Comparison of ENCODE assay signal across 25 cellular contexts in the genomic region with DNA sequence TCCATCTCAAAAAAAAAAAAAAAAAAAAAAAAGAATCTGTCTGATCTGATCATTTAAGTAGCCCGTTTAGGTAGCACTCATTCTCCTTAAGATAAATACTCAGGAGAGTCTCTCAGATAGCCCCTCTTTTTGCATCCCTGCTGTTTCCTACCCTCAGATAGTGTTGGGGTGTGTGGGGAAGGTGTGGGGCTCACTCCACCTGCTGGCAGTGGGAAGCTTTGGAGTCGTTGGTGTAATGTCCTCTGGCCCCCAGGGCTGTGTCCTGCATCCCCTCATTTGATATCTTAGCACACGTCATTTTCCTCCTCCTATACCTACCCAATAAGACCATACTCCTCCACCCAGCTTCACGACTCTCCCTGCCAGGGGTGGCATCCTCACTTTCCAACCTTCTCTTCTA. TPM values are rescaled to one million over a fixed set of nuclear protein-coding genes. Genes with fewer than 3 reads are reported as not detected.
DNase-seq lines count a peak whose midpoint lies in the region; ATAC-seq and TF ChIP-seq lines count a peak whose summit lies in the region.
"Had no signal": no experiment of that assay in that cellular context is flagged by ENCODE, and none has a peak within 500 bp of the region (broad histone marks: within the 10 kb centered on the region; RNA-seq: fewer than 3 reads in every experiment).

No MANE protein-coding gene starts in this region.

- H3K9me3 ChIP-seq in T-helper 17 cell (ENCODE audit: control insufficient read depth, low read length, poor library complexity, severe bottlenecking) (no peaks in the 10 kb centered on the region), psoas muscle (no peaks in the 10 kb centered on the region)
- H3K9me3 ChIP-seq: esophagus muscularis mucosa, SJCRH30 had no signal

- in situ Hi-C loops in GM13977 (cut with MboI; ENCODE audit: low pct_unique_long_range_greater_than_20kb, low sequenced_read_pairs, unreplicated experiment), result no loop called here

- POLR2A ChIA-PET in GM10248 (lab: Yijun Ruan, JAX), result no interaction called here

- intact Hi-C loops in psoas muscle (cut with DNase I), result no loop called here

- H3K36me3 ChIP-seq in psoas muscle (ENCODE audit: insufficient read depth in 1 of 2, low read depth in 1 of 2), result no peaks in the 10 kb centered on the region
- H3K36me3 ChIP-seq: cardiac muscle cell, esophagus muscularis mucosa, SJCRH30 had no signal

- no peak overlapping the region for H3K4me3 ChIP-seq in psoas muscle
- H3K4me3 ChIP-seq: cardiac muscle cell, esophagus muscularis mucosa, GM23248, PC-9, SJCRH30 had no signal

- H3K4me1 Mint-ChIP-seq in T-helper 17 cell, result peaks cover 5% of the 10 kb centered on the region
- H3K4me1 Mint-ChIP-seq: stimulated activated naive CD8-positive, alpha-beta T cell treated with anti-CD3 and anti-CD28 coated beads, Interleukin-15, amount 100 ng/mL, for 72 hours had no signal

- no peaks in the 10 kb centered on the region for H3K4me1 ChIP-seq in foreskin keratinocyte
- no peaks in the 10 kb centered on the region for H3K4me1 ChIP-seq in psoas muscle
- H3K4me1 ChIP-seq: SJCRH30 had no signal

- H3K36me3 Mint-ChIP-seq in T-helper 17 cell (ENCODE audit: low read depth), result peaks cover 7% of the 10 kb centered on the region
- H3K36me3 Mint-ChIP-seq: type B pancreatic cell had no signal

- ATAC-seq in T-helper 17 cell, result no peak
- ATAC-seq in foreskin keratinocyte, result no peak
- no peak for ATAC-seq in HG03439 (IDR thresholded peaks at IDR 0.05; ENCODE audit: unreplicated experiment)
- no peak for ATAC-seq in psoas muscle
- ATAC-seq: stimulated activated naive CD8-positive, alpha-beta T cell treated with anti-CD3 and anti-CD28 coated beads, Interleukin-15, amount 100 ng/mL, for 72 hours had no signal

- H3K27ac ChIP-seq in foreskin keratinocyte, result no peak overlapping the region
- H3K27ac ChIP-seq in psoas muscle, result no peak overlapping the region
- H3K27ac ChIP-seq: cardiac muscle cell, esophagus muscularis mucosa, GM23248, PC-9, SJCRH30 had no signal

- no peak for DNase-seq in GM10248 (ENCODE audit: extremely low spot score)
- no peak for DNase-seq in GM13977 (ENCODE audit: low spot score)
- no peak for DNase-seq in T-helper 17 cell
- DNase-seq in foreskin keratinocyte, result no peak
- no peak for DNase-seq in activated naive CD4-positive, alpha-beta T cell treated with anti-CD3 and anti-CD28 coated beads, Interleukin-2, amount 50 U/mL, for 16 hours
- no peak for DNase-seq in psoas muscle
- DNase-seq in foreskin melanocyte, result no peak
- DNase-seq: activated CD4-positive, alpha-beta T cell treated with anti-CD3 and anti-CD28 coated beads, Interleukin-2, amount 50 U/mL, for 1 hour; activated gamma-delta T cell; AML-193; DMS79 treated with DMSO at 0.1 percent for 48 hours; GM23248; mesenchymal stem cell; NCI-H1105 treated with DMSO at 0.1 percent for 48 hours; NCI-H524 treated with DMSO at 0.1 percent for 48 hours; occipital lobe; PC-9; SJCRH30; stimulated activated CD4-positive, alpha-beta T cell treated with anti-CD3 and anti-CD28 coated beads, Interleukin-4, amount 100 ng/mL, for 24 hours; stimulated activated naive CD8-positive, alpha-beta T cell treated with anti-CD3 and anti-CD28 coated beads, Interleukin-15, amount 100 ng/mL, for 72 hours; T-helper 2 cell had no signal

- H3K4me3 Mint-ChIP-seq in T-helper 17 cell, result peak overlapping the region; percentile 56
- H3K4me3 Mint-ChIP-seq: stimulated activated naive CD8-positive, alpha-beta T cell treated with anti-CD3 and anti-CD28 coated beads, Interleukin-15, amount 100 ng/mL, for 72 hours; type B pancreatic cell had no signal

- 41 to 51% (median 49%) methylated on average over 4 of the region's 4 CpGs for WGBS in psoas muscle, 3 donors

- peaks cover 8% of the 10 kb centered on the region for H3K27me3 ChIP-seq in foreskin keratinocyte
- H3K27me3 ChIP-seq in psoas muscle (ENCODE audit: insufficient read depth in 3 of 3, low read length in 2 of 3), result peaks cover 0 to 5% (median 2%) of the 10 kb centered on the region in 3 donors
- H3K27me3 ChIP-seq: cardiac muscle cell, esophagus muscularis mucosa, SJCRH30 had no signal

- peaks cover 64% of the 10 kb centered on the region for H3K27me3 Mint-ChIP-seq in T-helper 17 cell
- H3K27me3 Mint-ChIP-seq: type B pancreatic cell had no signal

- peak overlapping the region; percentile 67 for H3K27ac Mint-ChIP-seq in T-helper 17 cell
- H3K27ac Mint-ChIP-seq: stimulated activated naive CD8-positive, alpha-beta T cell treated with anti-CD3 and anti-CD28 coated beads, Interleukin-15, amount 100 ng/mL, for 72 hours; type B pancreatic cell had no signal

- TF ChIP-seq CTCF in GM10248 (IDR thresholded peaks at IDR 0.05; ENCODE audit: control extremely low read depth, extremely low read depth, low read depth, missing control alignments) (peak; percentile 25), GM13977 (IDR thresholded peaks at IDR 0.05; ENCODE audit: extremely low read depth, insufficient read depth, missing control alignments) (peak; percentile 29), foreskin keratinocyte (conservative IDR thresholded peaks at IDR 0.05) (peak; percentile 15), psoas muscle (IDR thresholded peaks at IDR 0.05) (no peak)

- CTCF ChIA-PET in GM10248 (lab: Yijun Ruan, JAX), result interaction anchor here (0.9 to 2.7 kb wide), 5 partner anchors 12 to 241 kb away, joined by 3 to 8 read pairs (median 5); no protein-coding TSS in a partner anchor

RNA-seq across cellular contexts. Expression of gene MYH10, which starts 20.5 kb away (rescaled TPM):
- total RNA-seq in T-helper 17 cell (under 1 TPM; 0.42 to 0.99 TPM), foreskin keratinocyte (51.2 and 57.9 TPM in 2 replicates), psoas muscle (10 to 100 TPM in 2 of 4 donors, 1 to 10 TPM in 2; 1.9 to 34.2 (median 10.7) TPM)
- polyA plus RNA-seq in foreskin keratinocyte (10.5 and 12.1 TPM in 2 replicates), psoas muscle (1 to 10 TPM; 1.8 to 1.9 (median 1.8) TPM)
